ENCODE assay signal across 1 cellular context in the genomic region with DNA sequence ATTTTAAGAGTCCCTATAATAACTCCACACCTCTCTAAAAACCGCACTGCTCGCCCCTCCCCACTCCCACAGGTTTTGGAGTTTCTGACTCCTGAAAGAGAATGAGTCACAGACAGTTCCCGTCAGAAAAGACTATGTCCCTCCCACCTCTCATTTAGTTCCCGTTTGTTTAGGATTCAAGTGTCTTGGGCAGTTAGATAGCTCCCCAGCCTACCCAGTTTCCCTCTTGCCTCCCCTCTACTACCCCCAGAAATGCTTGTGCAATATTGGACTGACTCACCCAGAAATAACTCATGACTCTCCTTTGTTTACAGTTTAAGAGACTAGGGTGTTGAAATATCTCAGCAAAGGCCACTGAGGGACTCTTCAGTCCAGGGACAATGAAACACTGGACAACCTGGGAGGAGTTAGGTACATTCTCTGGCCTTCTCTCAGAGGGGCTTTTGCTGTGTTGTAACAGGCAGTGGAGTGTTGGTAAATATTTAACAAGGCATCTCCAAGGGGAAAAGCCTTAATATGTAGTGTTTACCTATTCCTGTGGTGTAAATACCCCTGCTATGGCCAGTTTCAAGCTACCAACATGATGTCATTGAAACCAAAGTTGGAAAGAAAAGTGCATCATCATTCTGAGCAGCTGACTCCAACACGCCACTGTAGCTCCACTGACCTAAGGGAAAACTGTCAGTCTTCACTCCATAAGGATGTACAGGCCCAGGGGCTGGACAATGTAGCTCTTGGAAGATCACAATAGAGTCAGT.
TF ChIP-seq lines count a peak whose summit lies in the region.

No MANE protein-coding gene starts in this region.

TF ChIP-seq in GM12878, 131 proteins besides CTCF, POLR2A, EP300 and RAD21 (continued from another document and continues in another):
- TF ChIP-seq, protein P1, sequence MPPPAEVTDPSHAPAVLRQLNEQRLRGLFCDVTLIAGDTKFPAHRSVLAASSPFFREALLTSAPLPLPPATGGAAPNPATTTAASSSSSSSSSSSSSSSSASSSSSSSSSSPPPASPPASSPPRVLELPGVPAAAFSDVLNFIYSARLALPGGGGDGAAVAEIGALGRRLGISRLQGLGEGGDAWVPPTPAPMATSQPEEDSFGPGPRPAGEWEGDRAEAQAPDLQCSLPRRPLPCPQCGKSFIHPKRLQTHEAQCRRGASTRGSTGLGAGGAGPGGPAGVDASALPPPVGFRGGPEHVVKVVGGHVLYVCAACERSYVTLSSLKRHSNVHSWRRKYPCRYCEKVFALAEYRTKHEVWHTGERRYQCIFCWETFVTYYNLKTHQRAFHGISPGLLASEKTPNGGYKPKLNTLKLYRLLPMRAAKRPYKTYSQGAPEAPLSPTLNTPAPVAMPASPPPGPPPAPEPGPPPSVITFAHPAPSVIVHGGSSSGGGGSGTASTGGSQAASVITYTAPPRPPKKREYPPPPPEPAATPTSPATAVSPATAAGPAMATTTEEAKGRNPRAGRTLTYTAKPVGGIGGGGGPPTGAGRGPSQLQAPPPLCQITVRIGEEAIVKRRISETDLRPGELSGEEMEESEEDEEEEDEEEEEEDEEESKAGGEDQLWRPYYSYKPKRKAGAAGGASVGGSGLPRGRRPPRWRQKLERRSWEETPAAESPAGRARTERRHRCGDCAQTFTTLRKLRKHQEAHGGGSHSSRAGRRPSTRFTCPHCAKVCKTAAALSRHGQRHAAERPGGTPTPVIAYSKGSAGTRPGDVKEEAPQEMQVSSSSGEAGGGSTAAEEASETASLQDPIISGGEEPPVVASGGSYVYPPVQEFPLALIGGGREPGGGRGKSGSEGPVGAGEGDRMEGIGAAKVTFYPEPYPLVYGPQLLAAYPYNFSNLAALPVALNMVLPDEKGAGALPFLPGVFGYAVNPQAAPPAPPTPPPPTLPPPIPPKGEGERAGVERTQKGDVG (CRISPR knock-in tag; IDR thresholded peaks at IDR 0.05) = no peak
- TF ChIP-seq SP1 (IDR thresholded peaks at IDR 0.05; ENCODE audit: low read depth, low read length) (no peak), DPF2 (IDR thresholded peaks at IDR 0.05) (peak; percentile 71; the same call in 1 of the 2 replicates), SUZ12 (IDR thresholded peaks at IDR 0.05; ENCODE audit: unreplicated experiment) (no peak), EGR1 (IDR thresholded peaks at IDR 0.05; ENCODE audit: borderline replicate concordance in 1 of 2, low read depth in 2 of 2, low read length in 2 of 2) (0 out of 3 replicates have a peak, but pooled peaks of 1 of the 2 experiments have one; percentile 17), HDGF (IDR thresholded peaks at IDR 0.05) (no peak), MYC (IDR thresholded peaks at IDR 0.05; ENCODE audit: insufficient read depth, insufficient read length, insufficient replicate concordance, low read length, severe bottlenecking) (no peak), HDAC2 (IDR thresholded peaks at IDR 0.05) (no peak), ATF7 (IDR thresholded peaks at IDR 0.05; ENCODE audit: low read depth) (peak; percentile 96), MTA3 (IDR thresholded peaks at IDR 0.05; ENCODE audit: borderline replicate concordance, low read length) (peak; percentile 29; the same call in 1 of the 2 replicates), SPI1 (IDR thresholded peaks at IDR 0.05; ENCODE audit: borderline replicate concordance, insufficient read depth, low read depth, low read length) (no peak), ZNF622 (IDR thresholded peaks at IDR 0.05) (no peak), LARP7 (IDR thresholded peaks at IDR 0.05) (no peak), IKZF1 (conservative IDR thresholded peaks at IDR 0.05) (peak; percentile 89), ZNF24 (IDR thresholded peaks at IDR 0.05) (no peak), JUNB (IDR thresholded peaks at IDR 0.05) (peak; percentile 51), CEBPB (IDR thresholded peaks at IDR 0.05; ENCODE audit: borderline replicate concordance in 1 of 2, low read depth in 2 of 2, low read length in 2 of 2) (peak in 1 of 2 experiments; percentile 43; a peak in 1 of 4 replicates), NFYA (IDR thresholded peaks at IDR 0.05; ENCODE audit: borderline replicate concordance, low read depth, low read length) (no peak), NFIC (IDR thresholded peaks at IDR 0.05; ENCODE audit: low read depth, low read length) (peak; percentile 62), SRF (IDR thresholded peaks at IDR 0.05; ENCODE audit: low read depth in 2 of 2, low read length in 2 of 2) (no peak), CREM (IDR thresholded peaks at IDR 0.05; ENCODE audit: low read depth) (peak; percentile 80), RAD51 (IDR thresholded peaks at IDR 0.05) (no peak), POLR2AphosphoS2 (IDR thresholded peaks at IDR 0.05; ENCODE audit: low read depth, low read length) (no peak), TCF12 (IDR thresholded peaks at IDR 0.05; ENCODE audit: low read depth, low read length) (0 out of 2 replicates have a peak, but pooled peaks have one; percentile 38), STAT3 (IDR thresholded peaks at IDR 0.05; ENCODE audit: low read depth, low read length) (peak; percentile 76; the same call in 1 of the 2 replicates), PAX8 (IDR thresholded peaks at IDR 0.05) (no peak), ZSCAN29 (IDR thresholded peaks at IDR 0.05) (no peak), IRF4 (IDR thresholded peaks at IDR 0.05; ENCODE audit: low read depth, low read length) (no peak), SREBF1 (IDR thresholded peaks at IDR 0.05; ENCODE audit: low read length) (no peak), POLR2AphosphoS5 (IDR thresholded peaks at IDR 0.05; ENCODE audit: low read length) (no peak)
- TF ChIP-seq, protein P2, sequence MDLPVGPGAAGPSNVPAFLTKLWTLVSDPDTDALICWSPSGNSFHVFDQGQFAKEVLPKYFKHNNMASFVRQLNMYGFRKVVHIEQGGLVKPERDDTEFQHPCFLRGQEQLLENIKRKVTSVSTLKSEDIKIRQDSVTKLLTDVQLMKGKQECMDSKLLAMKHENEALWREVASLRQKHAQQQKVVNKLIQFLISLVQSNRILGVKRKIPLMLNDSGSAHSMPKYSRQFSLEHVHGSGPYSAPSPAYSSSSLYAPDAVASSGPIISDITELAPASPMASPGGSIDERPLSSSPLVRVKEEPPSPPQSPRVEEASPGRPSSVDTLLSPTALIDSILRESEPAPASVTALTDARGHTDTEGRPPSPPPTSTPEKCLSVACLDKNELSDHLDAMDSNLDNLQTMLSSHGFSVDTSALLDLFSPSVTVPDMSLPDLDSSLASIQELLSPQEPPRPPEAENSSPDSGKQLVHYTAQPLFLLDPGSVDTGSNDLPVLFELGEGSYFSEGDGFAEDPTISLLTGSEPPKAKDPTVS (IDR thresholded peaks at IDR 0.05; ENCODE audit: low read depth, low read length) = no peak
- TF ChIP-seq, protein P3, sequence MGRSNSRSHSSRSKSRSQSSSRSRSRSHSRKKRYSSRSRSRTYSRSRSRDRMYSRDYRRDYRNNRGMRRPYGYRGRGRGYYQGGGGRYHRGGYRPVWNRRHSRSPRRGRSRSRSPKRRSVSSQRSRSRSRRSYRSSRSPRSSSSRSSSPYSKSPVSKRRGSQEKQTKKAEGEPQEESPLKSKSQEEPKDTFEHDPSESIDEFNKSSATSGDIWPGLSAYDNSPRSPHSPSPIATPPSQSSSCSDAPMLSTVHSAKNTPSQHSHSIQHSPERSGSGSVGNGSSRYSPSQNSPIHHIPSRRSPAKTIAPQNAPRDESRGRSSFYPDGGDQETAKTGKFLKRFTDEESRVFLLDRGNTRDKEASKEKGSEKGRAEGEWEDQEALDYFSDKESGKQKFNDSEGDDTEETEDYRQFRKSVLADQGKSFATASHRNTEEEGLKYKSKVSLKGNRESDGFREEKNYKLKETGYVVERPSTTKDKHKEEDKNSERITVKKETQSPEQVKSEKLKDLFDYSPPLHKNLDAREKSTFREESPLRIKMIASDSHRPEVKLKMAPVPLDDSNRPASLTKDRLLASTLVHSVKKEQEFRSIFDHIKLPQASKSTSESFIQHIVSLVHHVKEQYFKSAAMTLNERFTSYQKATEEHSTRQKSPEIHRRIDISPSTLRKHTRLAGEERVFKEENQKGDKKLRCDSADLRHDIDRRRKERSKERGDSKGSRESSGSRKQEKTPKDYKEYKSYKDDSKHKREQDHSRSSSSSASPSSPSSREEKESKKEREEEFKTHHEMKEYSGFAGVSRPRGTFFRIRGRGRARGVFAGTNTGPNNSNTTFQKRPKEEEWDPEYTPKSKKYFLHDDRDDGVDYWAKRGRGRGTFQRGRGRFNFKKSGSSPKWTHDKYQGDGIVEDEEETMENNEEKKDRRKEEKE (IDR thresholded peaks at IDR 0.05) = no peak
- TF ChIP-seq, protein P4, sequence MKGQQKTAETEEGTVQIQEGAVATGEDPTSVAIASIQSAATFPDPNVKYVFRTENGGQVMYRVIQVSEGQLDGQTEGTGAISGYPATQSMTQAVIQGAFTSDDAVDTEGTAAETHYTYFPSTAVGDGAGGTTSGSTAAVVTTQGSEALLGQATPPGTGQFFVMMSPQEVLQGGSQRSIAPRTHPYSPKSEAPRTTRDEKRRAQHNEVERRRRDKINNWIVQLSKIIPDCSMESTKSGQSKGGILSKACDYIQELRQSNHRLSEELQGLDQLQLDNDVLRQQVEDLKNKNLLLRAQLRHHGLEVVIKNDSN (IDR thresholded peaks at IDR 0.05; ENCODE audit: borderline replicate concordance, extremely low read length, insufficient read depth, low read depth, low read length) = no peak
- TF ChIP-seq, protein P5, sequence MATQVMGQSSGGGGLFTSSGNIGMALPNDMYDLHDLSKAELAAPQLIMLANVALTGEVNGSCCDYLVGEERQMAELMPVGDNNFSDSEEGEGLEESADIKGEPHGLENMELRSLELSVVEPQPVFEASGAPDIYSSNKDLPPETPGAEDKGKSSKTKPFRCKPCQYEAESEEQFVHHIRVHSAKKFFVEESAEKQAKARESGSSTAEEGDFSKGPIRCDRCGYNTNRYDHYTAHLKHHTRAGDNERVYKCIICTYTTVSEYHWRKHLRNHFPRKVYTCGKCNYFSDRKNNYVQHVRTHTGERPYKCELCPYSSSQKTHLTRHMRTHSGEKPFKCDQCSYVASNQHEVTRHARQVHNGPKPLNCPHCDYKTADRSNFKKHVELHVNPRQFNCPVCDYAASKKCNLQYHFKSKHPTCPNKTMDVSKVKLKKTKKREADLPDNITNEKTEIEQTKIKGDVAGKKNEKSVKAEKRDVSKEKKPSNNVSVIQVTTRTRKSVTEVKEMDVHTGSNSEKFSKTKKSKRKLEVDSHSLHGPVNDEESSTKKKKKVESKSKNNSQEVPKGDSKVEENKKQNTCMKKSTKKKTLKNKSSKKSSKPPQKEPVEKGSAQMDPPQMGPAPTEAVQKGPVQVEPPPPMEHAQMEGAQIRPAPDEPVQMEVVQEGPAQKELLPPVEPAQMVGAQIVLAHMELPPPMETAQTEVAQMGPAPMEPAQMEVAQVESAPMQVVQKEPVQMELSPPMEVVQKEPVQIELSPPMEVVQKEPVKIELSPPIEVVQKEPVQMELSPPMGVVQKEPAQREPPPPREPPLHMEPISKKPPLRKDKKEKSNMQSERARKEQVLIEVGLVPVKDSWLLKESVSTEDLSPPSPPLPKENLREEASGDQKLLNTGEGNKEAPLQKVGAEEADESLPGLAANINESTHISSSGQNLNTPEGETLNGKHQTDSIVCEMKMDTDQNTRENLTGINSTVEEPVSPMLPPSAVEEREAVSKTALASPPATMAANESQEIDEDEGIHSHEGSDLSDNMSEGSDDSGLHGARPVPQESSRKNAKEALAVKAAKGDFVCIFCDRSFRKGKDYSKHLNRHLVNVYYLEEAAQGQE (IDR thresholded peaks at IDR 0.05; ENCODE audit: low read depth, low read length) = no peak
- TF ChIP-seq, protein P6, sequence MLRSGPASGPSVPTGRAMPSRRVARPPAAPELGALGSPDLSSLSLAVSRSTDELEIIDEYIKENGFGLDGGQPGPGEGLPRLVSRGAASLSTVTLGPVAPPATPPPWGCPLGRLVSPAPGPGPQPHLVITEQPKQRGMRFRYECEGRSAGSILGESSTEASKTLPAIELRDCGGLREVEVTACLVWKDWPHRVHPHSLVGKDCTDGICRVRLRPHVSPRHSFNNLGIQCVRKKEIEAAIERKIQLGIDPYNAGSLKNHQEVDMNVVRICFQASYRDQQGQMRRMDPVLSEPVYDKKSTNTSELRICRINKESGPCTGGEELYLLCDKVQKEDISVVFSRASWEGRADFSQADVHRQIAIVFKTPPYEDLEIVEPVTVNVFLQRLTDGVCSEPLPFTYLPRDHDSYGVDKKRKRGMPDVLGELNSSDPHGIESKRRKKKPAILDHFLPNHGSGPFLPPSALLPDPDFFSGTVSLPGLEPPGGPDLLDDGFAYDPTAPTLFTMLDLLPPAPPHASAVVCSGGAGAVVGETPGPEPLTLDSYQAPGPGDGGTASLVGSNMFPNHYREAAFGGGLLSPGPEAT (IDR thresholded peaks at IDR 0.05; ENCODE audit: low read depth) = peak; percentile 86
- TF ChIP-seq, protein P7, sequence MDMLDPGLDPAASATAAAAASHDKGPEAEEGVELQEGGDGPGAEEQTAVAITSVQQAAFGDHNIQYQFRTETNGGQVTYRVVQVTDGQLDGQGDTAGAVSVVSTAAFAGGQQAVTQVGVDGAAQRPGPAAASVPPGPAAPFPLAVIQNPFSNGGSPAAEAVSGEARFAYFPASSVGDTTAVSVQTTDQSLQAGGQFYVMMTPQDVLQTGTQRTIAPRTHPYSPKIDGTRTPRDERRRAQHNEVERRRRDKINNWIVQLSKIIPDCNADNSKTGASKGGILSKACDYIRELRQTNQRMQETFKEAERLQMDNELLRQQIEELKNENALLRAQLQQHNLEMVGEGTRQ (IDR thresholded peaks at IDR 0.05; ENCODE audit: borderline replicate concordance, low read depth, low read length) = no peak
- TF ChIP-seq, protein P8, sequence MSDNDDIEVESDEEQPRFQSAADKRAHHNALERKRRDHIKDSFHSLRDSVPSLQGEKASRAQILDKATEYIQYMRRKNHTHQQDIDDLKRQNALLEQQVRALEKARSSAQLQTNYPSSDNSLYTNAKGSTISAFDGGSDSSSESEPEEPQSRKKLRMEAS (IDR thresholded peaks at IDR 0.05; ENCODE audit: low read depth, low read length) = no peak
- TF ChIP-seq, protein P9, sequence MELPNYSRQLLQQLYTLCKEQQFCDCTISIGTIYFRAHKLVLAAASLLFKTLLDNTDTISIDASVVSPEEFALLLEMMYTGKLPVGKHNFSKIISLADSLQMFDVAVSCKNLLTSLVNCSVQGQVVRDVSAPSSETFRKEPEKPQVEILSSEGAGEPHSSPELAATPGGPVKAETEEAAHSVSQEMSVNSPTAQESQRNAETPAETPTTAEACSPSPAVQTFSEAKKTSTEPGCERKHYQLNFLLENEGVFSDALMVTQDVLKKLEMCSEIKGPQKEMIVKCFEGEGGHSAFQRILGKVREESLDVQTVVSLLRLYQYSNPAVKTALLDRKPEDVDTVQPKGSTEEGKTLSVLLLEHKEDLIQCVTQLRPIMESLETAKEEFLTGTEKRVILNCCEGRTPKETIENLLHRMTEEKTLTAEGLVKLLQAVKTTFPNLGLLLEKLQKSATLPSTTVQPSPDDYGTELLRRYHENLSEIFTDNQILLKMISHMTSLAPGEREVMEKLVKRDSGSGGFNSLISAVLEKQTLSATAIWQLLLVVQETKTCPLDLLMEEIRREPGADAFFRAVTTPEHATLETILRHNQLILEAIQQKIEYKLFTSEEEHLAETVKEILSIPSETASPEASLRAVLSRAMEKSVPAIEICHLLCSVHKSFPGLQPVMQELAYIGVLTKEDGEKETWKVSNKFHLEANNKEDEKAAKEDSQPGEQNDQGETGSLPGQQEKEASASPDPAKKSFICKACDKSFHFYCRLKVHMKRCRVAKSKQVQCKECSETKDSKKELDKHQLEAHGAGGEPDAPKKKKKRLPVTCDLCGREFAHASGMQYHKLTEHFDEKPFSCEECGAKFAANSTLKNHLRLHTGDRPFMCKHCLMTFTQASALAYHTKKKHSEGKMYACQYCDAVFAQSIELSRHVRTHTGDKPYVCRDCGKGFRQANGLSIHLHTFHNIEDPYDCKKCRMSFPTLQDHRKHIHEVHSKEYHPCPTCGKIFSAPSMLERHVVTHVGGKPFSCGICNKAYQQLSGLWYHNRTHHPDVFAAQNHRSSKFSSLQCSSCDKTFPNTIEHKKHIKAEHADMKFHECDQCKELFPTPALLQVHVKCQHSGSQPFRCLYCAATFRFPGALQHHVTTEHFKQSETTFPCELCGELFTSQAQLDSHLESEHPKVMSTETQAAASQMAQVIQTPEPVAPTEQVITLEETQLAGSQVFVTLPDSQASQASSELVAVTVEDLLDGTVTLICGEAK (IDR thresholded peaks at IDR 0.05; ENCODE audit: borderline replicate concordance) = peak; percentile 12; the same call in 1 of the 2 replicates
